30 cellular contexts compared by ENCODE assay signal in genomic region chr9:74366111-74366510, GRCh38.
"Had no signal": no experiment of that assay in that cellular context is flagged by ENCODE, and none has a peak within 500 bp of the region (broad histone marks: within the 10 kb centered on the region; RNA-seq: fewer than 3 reads in every experiment).

No MANE protein-coding gene starts in this region.

- H3K36me3 Mint-ChIP-seq: stimulated activated effector memory CD8-positive, alpha-beta T cell treated with anti-CD3 and anti-CD28 coated beads, Interleukin-12 subunit alpha, Interleukin-12 subunit beta, amount 100 ng/mL, for 72 hours; stimulated activated naive B cell treated with anti-CD40 and anti-IgM and Interleukin-4, amounts not matched to agents 10 μg/mL and 1 μg/mL and 100 μg/mL, for 72 hours had no signal

- H3K27me3 ChIP-seq: neutrophil, ovary, right lobe of liver, sigmoid colon, stomach, thyroid gland, tibial nerve, upper lobe of left lung, vagina had no signal

- H3K4me1 Mint-ChIP-seq: nephron progenitor cell; neural crest cell; stimulated activated effector memory CD8-positive, alpha-beta T cell treated with anti-CD3 and anti-CD28 coated beads, Interleukin-12 subunit alpha, Interleukin-12 subunit beta, amount 100 ng/mL, for 72 hours; stimulated activated naive B cell treated with anti-CD40 and anti-IgM and Interleukin-4, amounts not matched to agents 10 μg/mL and 1 μg/mL and 100 μg/mL, for 72 hours had no signal

- H3K4me3 ChIP-seq: ovary, psoas muscle, right lobe of liver, sigmoid colon, stomach, thoracic aorta, thyroid gland, tibial nerve, upper lobe of left lung, vagina had no signal

- FAIRE-seq: small intestine, urothelium cell line had no signal

- H3K9me3 ChIP-seq: neutrophil, ovary, psoas muscle, right lobe of liver, sigmoid colon, stomach, thoracic aorta, thyroid gland, tibial nerve, upper lobe of left lung, vagina had no signal

- H3K9me3 Mint-ChIP-seq: natural killer cell treated with Interleukin-12 subunit alpha and Interleukin-12 subunit beta and Interleukin-15 and Interleukin-18, amount 100 ng/mL, for 72 hours; nephron progenitor cell; stimulated activated naive CD8-positive, alpha-beta T cell treated with anti-CD3 and anti-CD28 coated beads, Interleukin-15, Interleukin-2, amounts not matched to agents 100 ng/mL and 50 ng/mL, for 24 hours had no signal

- H3K4me3 Mint-ChIP-seq: natural killer cell treated with Interleukin-12 subunit alpha and Interleukin-12 subunit beta and Interleukin-15 and Interleukin-18, amount 100 ng/mL, for 72 hours; nephron progenitor cell; neural crest cell; stimulated activated effector memory CD8-positive, alpha-beta T cell treated with anti-CD3 and anti-CD28 coated beads, Interleukin-12 subunit alpha, Interleukin-12 subunit beta, amount 100 ng/mL, for 72 hours; stimulated activated naive B cell treated with anti-CD40 and anti-IgM and Interleukin-4, amounts not matched to agents 10 μg/mL and 1 μg/mL and 100 μg/mL, for 72 hours; stimulated activated naive CD8-positive, alpha-beta T cell treated with anti-CD3 and anti-CD28 coated beads, Interleukin-15, Interleukin-2, amounts not matched to agents 100 ng/mL and 50 ng/mL, for 24 hours had no signal

- H3K4me1 ChIP-seq: parathyroid adenoma, psoas muscle, sigmoid colon, stomach, thyroid gland, tibial nerve, upper lobe of left lung, vagina had no signal

- H3K79me2 ChIP-seq: parathyroid adenoma had no signal

- ATAC-seq: natural killer cell treated with Interleukin-12 subunit alpha and Interleukin-12 subunit beta and Interleukin-15 and Interleukin-18, amount 100 ng/mL, for 72 hours; psoas muscle; right cardiac atrium; right lobe of liver; stimulated activated effector memory CD8-positive, alpha-beta T cell treated with anti-CD3 and anti-CD28 coated beads, Interleukin-12 subunit alpha, Interleukin-12 subunit beta, amount 100 ng/mL, for 72 hours; stimulated activated naive B cell treated with anti-CD40 and anti-IgM and Interleukin-4, amounts not matched to agents 10 μg/mL and 1 μg/mL and 100 μg/mL, for 72 hours had no signal

- H3K36me3 ChIP-seq: neutrophil, ovary, right lobe of liver, sigmoid colon, stomach, thoracic aorta, thyroid gland, tibial nerve, upper lobe of left lung, vagina had no signal

- H3K9ac ChIP-seq: parathyroid adenoma had no signal

- H3K27ac ChIP-seq: neutrophil, ovary, parathyroid adenoma, psoas muscle, right lobe of liver, sigmoid colon, stomach, thoracic aorta, thyroid gland, tibial nerve, upper lobe of left lung, vagina had no signal

- H2AFZ ChIP-seq: parathyroid adenoma had no signal

- H3K27ac Mint-ChIP-seq: natural killer cell treated with Interleukin-12 subunit alpha and Interleukin-12 subunit beta and Interleukin-15 and Interleukin-18, amount 100 ng/mL, for 72 hours; nephron progenitor cell; progenitor cell of endocrine pancreas; stimulated activated effector memory CD8-positive, alpha-beta T cell treated with anti-CD3 and anti-CD28 coated beads, Interleukin-12 subunit alpha, Interleukin-12 subunit beta, amount 100 ng/mL, for 72 hours; stimulated activated naive B cell treated with anti-CD40 and anti-IgM and Interleukin-4, amounts not matched to agents 10 μg/mL and 1 μg/mL and 100 μg/mL, for 72 hours; stimulated activated naive CD8-positive, alpha-beta T cell treated with anti-CD3 and anti-CD28 coated beads, Interleukin-15, Interleukin-2, amounts not matched to agents 100 ng/mL and 50 ng/mL, for 24 hours had no signal

- H3K27me3 Mint-ChIP-seq: natural killer cell treated with Interleukin-12 subunit alpha and Interleukin-12 subunit beta and Interleukin-15 and Interleukin-18, amount 100 ng/mL, for 72 hours; progenitor cell of endocrine pancreas; stimulated activated naive B cell treated with anti-CD40 and anti-IgM and Interleukin-4, amounts not matched to agents 10 μg/mL and 1 μg/mL and 100 μg/mL, for 72 hours; stimulated activated naive CD8-positive, alpha-beta T cell treated with anti-CD3 and anti-CD28 coated beads, Interleukin-15, Interleukin-2, amounts not matched to agents 100 ng/mL and 50 ng/mL, for 24 hours had no signal

- DNase-seq: nephron progenitor cell; nucleus accumbens; ovary; posterior cingulate gyrus; psoas muscle; right cardiac atrium; right lobe of liver; sigmoid colon; small intestine; stimulated activated CD4-positive, alpha-beta T cell treated with anti-CD3 and anti-CD28 coated beads, Interleukin-15, amount 100 ng/mL, for 24 hours; stimulated activated CD4-positive, alpha-beta T cell treated with anti-CD3 and anti-CD28 coated beads, Interleukin-2, amount 100 ng/mL, for 24 hours; stimulated activated CD4-positive, alpha-beta T cell treated with anti-CD3 and anti-CD28 coated beads, Interleukin-2, amount 100 ng/mL, for 48 hours; stimulated activated CD4-positive, alpha-beta T cell treated with anti-CD3 and anti-CD28 coated beads, Interleukin-4, amount 100 ng/mL, for 24 hours; stimulated activated naive B cell treated with anti-CD40 and anti-IgM and Interleukin-4, amounts not matched to agents 10 μg/mL and 1 μg/mL and 100 μg/mL, for 72 hours; stimulated activated naive CD4-positive, alpha-beta T cell treated with Interleukin-2 at 50 U/mL for 16 hours; stomach; thyroid gland; trophoblast cell; upper lobe of left lung had no signal
